Comparison of ENCODE assay signal across 15 cellular contexts in the genomic region with DNA sequence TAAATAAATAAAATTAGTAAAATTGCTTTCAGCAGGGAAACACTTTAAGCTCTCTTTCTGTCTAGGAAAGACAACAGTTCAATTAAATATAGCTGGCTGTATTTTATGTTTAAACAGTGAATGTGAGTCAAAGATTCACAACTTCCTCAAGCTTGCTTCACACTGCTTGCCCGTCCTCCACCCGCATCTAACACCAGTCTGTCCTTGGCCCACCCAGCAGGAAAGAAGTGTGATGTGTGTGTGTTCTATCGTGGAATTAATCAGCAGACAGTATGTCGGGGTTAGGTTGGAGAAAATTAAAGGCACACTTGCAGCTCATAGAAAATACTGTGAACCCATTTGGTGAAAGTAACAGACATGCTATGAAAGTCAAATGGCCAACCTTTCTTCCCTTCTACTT.
DNase-seq lines count a peak whose midpoint lies in the region; TF ChIP-seq lines count a peak whose summit lies in the region.
"Had no signal": no experiment of that assay in that cellular context is flagged by ENCODE, and none has a peak within 500 bp of the region (broad histone marks: within the 10 kb centered on the region; RNA-seq: fewer than 3 reads in every experiment).

No MANE protein-coding gene starts in this region.

- no peaks in the 10 kb centered on the region for H3K27me3 Mint-ChIP-seq in type B pancreatic cell
- H3K27me3 Mint-ChIP-seq: CD4-positive, alpha-beta memory T cell had no signal

- H3K36me3 Mint-ChIP-seq in type B pancreatic cell = no peaks in the 10 kb centered on the region

- no peak for TF ChIP-seq CTCF in type B pancreatic cell (conservative IDR thresholded peaks at IDR 0.05)

- no peaks in the 10 kb centered on the region for H3K27me3 ChIP-seq in iPS-20b (ENCODE audit: insufficient read depth, low read length)

- peaks cover 10% of the 10 kb centered on the region for H3K4me1 Mint-ChIP-seq in type B pancreatic cell (ENCODE audit: unreplicated experiment)

- H3K9ac ChIP-seq in iPS-20b (ENCODE audit: low read depth, low read length) = no peak overlapping the region

- H3K36me3 ChIP-seq in iPS-20b (ENCODE audit: insufficient read depth, low read depth, low read length) = no peaks in the 10 kb centered on the region

- H3K27ac ChIP-seq in iPS-20b (ENCODE audit: low read length) = no peak overlapping the region

- H3K4me3 Mint-ChIP-seq in type B pancreatic cell = peak overlapping the region; percentile 30

- H3K27ac Mint-ChIP-seq in type B pancreatic cell = no peak overlapping the region
- H3K27ac Mint-ChIP-seq: CD4-positive, alpha-beta memory T cell had no signal

- H3K4me1 ChIP-seq in iPS-20b (ENCODE audit: insufficient read depth, low read length) = peaks cover 9% of the 10 kb centered on the region

- H3K9me3 ChIP-seq in iPS-20b (ENCODE audit: insufficient read depth, low read depth, low read length) = peaks cover 10% of the 10 kb centered on the region

- H3K4me3 ChIP-seq in iPS-20b (ENCODE audit: low read length) = peak overlapping the region; percentile 38; the same call in 1 of the 2 replicates

- H3K9me3 Mint-ChIP-seq in type B pancreatic cell = peaks cover 1% of the 10 kb centered on the region

- DNase-seq in NCI-H69 (lab: John Stamatoyannopoulos, UW) (peak; percentile 72), dermis blood vessel endothelial cell (peak; percentile 22), type B pancreatic cell (ENCODE audit: extremely low spot score, unreplicated experiment) (no peak), DMS114 treated with DMSO at 0.1 percent for 48 hours (lab: John Stamatoyannopoulos, UW; ENCODE audit: unreplicated experiment) (no peak), NCI-H82 (lab: John Stamatoyannopoulos, UW) (no peak), kidney glomerular epithelial cell (lab: John Stamatoyannopoulos, UW) (no peak)
- DNase-seq: CD4-positive, alpha-beta memory T cell; GOT3; Karpas-422; NCI-H1417 treated with DMSO at 0.1 percent for 48 hours; NCI-H187 treated with DMSO at 0.1 percent for 48 hours; NCI-H2107; NCI-H524 treated with DMSO at 0.1 percent for 48 hours; SHP77 treated with DMSO at 0.1 percent for 48 hours had no signal

Comparison
In these comparisons a context has a peak if more than half of its experiments do, and no peak if none do; other contexts are left out.
1. DNase-seq: peak in NCI-H69 (single experiment) and dermis blood vessel endothelial cell (single experiment); none in type B pancreatic cell (single experiment), DMS114 treated with DMSO at 0.1 percent for 48 hours (single experiment), NCI-H82 (single experiment) and kidney glomerular epithelial cell (single experiment).